ENCODE assay signal across 1 cellular context in genomic region chr7:82109288-82109687, GRCh38.
TF ChIP-seq lines count a peak whose summit lies in the region.

No MANE protein-coding gene starts in this region.

TF ChIP-seq in endothelial cell of umbilical vein, 7 proteins besides CTCF, POLR2A, EP300 and RAD21 (continued from another document):
- TF ChIP-seq MAX (IDR thresholded peaks at IDR 0.05; ENCODE audit: insufficient read depth, insufficient read length) (no peak), JUN (IDR thresholded peaks at IDR 0.05; ENCODE audit: borderline replicate concordance, insufficient read depth, insufficient read length, low read depth) (peak; percentile 90), GATA2 (IDR thresholded peaks at IDR 0.05; ENCODE audit: insufficient read depth, insufficient read length, low read depth, low read length) (no peak)
